ENCODE assay signal across 25 cellular contexts in the genomic region with DNA sequence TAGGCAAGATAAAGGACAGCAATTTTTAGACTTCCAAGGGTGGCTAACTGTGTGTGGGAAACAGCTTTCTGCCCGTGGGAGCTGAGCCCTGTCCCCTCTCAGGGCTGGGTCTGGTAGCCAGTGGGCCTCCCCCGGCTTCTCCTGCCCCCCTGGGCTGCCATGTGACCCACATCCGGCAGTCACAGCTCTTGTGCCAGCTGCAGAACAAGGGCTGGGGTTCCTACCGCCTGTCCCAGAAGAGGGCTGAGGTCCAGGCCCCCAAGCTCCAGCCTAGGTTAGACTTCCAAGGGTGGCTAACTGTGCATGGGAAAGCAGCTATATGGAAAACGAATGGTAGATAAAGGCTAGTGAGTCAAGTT. TPM values are rescaled to one million over a fixed set of nuclear protein-coding genes. Genes with fewer than 3 reads are reported as not detected.
DNase-seq lines count a peak whose midpoint lies in the region; ATAC-seq, FAIRE-seq and TF ChIP-seq lines count a peak whose summit lies in the region.
"Had no signal": no experiment of that assay in that cellular context is flagged by ENCODE, and none has a peak within 500 bp of the region (broad histone marks: within the 10 kb centered on the region; RNA-seq: fewer than 3 reads in every experiment).

No MANE protein-coding gene starts in this region.

- no peaks in the 10 kb centered on the region for H3K9me1 ChIP-seq in keratinocyte (ENCODE audit: control insufficient read depth, extremely low read depth, insufficient read depth, low read length)

- H3K27me3 Mint-ChIP-seq in CD4-positive, CD25-positive, alpha-beta regulatory T cell = no peaks in the 10 kb centered on the region
- H3K27me3 Mint-ChIP-seq in CD8-positive, alpha-beta memory T cell = peaks cover 6 to 22% of the 10 kb centered on the region in 2 donors

- H3K9me3 ChIP-seq in CD4-positive, CD25-positive, alpha-beta regulatory T cell (ENCODE audit: control insufficient read depth in 2 of 2, low read length in 2 of 2) = no peaks in the 10 kb centered on the region
- H3K9me3 ChIP-seq in keratinocyte (ENCODE audit: control insufficient read depth, low read depth, low read length) = no peaks in the 10 kb centered on the region
- H3K9me3 ChIP-seq in smooth muscle cell (replicated peaks; ENCODE audit: low read depth) = no peaks in the 10 kb centered on the region
- H3K9me3 ChIP-seq in CD8-positive, alpha-beta memory T cell (ENCODE audit: low read length) = no peaks in the 10 kb centered on the region
- H3K9me3 ChIP-seq: right lobe of liver had no signal

- H3K27me3 ChIP-seq in CD4-positive, CD25-positive, alpha-beta regulatory T cell (ENCODE audit: control insufficient read depth, insufficient read depth, low read length) = no peaks in the 10 kb centered on the region
- H3K27me3 ChIP-seq in keratinocyte (ENCODE audit: control insufficient read depth, extremely low read depth, insufficient read depth, low read length) (no peaks in the 10 kb centered on the region), smooth muscle cell (ENCODE audit: low read depth) (no peaks in the 10 kb centered on the region)
- H3K27me3 ChIP-seq in CD8-positive, alpha-beta memory T cell (ENCODE audit: insufficient read depth, low read length, poor library complexity, severe bottlenecking) = no peaks in the 10 kb centered on the region
- H3K27me3 ChIP-seq: brain microvascular endothelial cell, right lobe of liver had no signal

- H4K20me1 ChIP-seq in keratinocyte (ENCODE audit: control insufficient read depth, extremely low read depth, insufficient read depth, low read length) (no peaks in the 10 kb centered on the region), smooth muscle cell (ENCODE audit: low read depth) (no peaks in the 10 kb centered on the region)

- H3K4me1 ChIP-seq in CD4-positive, CD25-positive, alpha-beta regulatory T cell (ENCODE audit: control insufficient read depth, insufficient read depth, low read length, poor library complexity, severe bottlenecking) = peaks cover 19% of the 10 kb centered on the region
- H3K4me1 ChIP-seq in keratinocyte (ENCODE audit: control insufficient read depth, extremely low read depth, insufficient read depth, low read length) = peaks cover 20% of the 10 kb centered on the region
- H3K4me1 ChIP-seq in smooth muscle cell (ENCODE audit: low read depth) = no peaks in the 10 kb centered on the region
- H3K4me1 ChIP-seq in CD8-positive, alpha-beta memory T cell (ENCODE audit: insufficient read depth, low read length) = no peaks in the 10 kb centered on the region
- H3K4me1 ChIP-seq: right lobe of liver had no signal

- no peaks in the 10 kb centered on the region for H3F3A ChIP-seq in smooth muscle cell (ENCODE audit: low read depth)

- H3K79me2 ChIP-seq in keratinocyte (ENCODE audit: control insufficient read depth, insufficient read depth, low read length) (no peaks in the 10 kb centered on the region), smooth muscle cell (ENCODE audit: low read depth) (no peaks in the 10 kb centered on the region)

- no peak overlapping the region for H3K27ac ChIP-seq in CD4-positive, CD25-positive, alpha-beta regulatory T cell (ENCODE audit: insufficient read depth, low read length, poor library complexity, severe bottlenecking)
- peak overlapping the region; percentile 64 for H3K27ac ChIP-seq in keratinocyte (ENCODE audit: control insufficient read depth, insufficient read depth, low read length)
- H3K27ac ChIP-seq in smooth muscle cell (ENCODE audit: low read depth) = peak overlapping the region; percentile 58
- no peak overlapping the region for H3K27ac ChIP-seq in CD8-positive, alpha-beta memory T cell (ENCODE audit: low read depth, low read length)
- H3K27ac ChIP-seq: brain microvascular endothelial cell, coronary artery, HL-60, right lobe of liver had no signal

- H2AFZ ChIP-seq in keratinocyte (ENCODE audit: control insufficient read depth, low read length) = peak overlapping the region; percentile 63
- no peak overlapping the region for H2AFZ ChIP-seq in smooth muscle cell (ENCODE audit: low read depth)

- POLR2A ChIA-PET in CD8-positive, alpha-beta memory T cell (lab: Charles Lee) = no interaction called here

- CTCF ChIA-PET in CD8-positive, alpha-beta memory T cell (lab: Charles Lee) = interaction anchor here (1.0 to 1.2 kb wide), 3 partner anchors 8 to 40 kb away, joined by 3 read pairs; no protein-coding TSS in a partner anchor

- no peaks in the 10 kb centered on the region for H3K9me3 Mint-ChIP-seq in CD4-positive, CD25-positive, alpha-beta regulatory T cell
- no peaks in the 10 kb centered on the region for H3K9me3 Mint-ChIP-seq in CD8-positive, alpha-beta memory T cell
- H3K9me3 Mint-ChIP-seq: naive B cell; stimulated activated memory B cell treated with anti-CD40 and anti-IgM and Interleukin-4, amounts not matched to agents 10 μg/mL and 1 μg/mL and 100 μg/mL, for 72 hours; T-cell had no signal

- FAIRE-seq in keratinocyte (lab: Jason Lieb, UNC) = peak; percentile 23

- H3K4me1 Mint-ChIP-seq in CD4-positive, CD25-positive, alpha-beta regulatory T cell = peaks cover 0 to 26% (median 10%) of the 10 kb centered on the region in 4 donors
- peaks cover 0 to 5% (median 4%) of the 10 kb centered on the region in 3 donors for H3K4me1 Mint-ChIP-seq in CD8-positive, alpha-beta memory T cell
- H3K4me1 Mint-ChIP-seq: activated CD8-positive, alpha-beta memory T cell treated with anti-CD3 and anti-CD28 coated beads, Interleukin-2, amount 10 ng/mL, durations not matched to agents 7 days and 5 days; naive B cell had no signal

- ATAC-seq in CD4-positive, CD25-positive, alpha-beta regulatory T cell (ENCODE audit: low read depth in 2 of 2) = no peak
- no peak for ATAC-seq in HG03280 (IDR thresholded peaks at IDR 0.05; ENCODE audit: unreplicated experiment)
- ATAC-seq: activated CD8-positive, alpha-beta memory T cell treated with anti-CD3 and anti-CD28 coated beads, Interleukin-2, amount 10 ng/mL, durations not matched to agents 7 days and 5 days; stimulated activated memory B cell treated with anti-CD40 and anti-IgM and Interleukin-4, amounts not matched to agents 10 μg/mL and 1 μg/mL and 100 μg/mL, for 72 hours had no signal

- H3K9ac ChIP-seq in keratinocyte (ENCODE audit: control insufficient read depth, extremely low read depth, insufficient read depth, low read length) = peak overlapping the region; percentile 39
- H3K9ac ChIP-seq in smooth muscle cell (ENCODE audit: low read depth) = no peak overlapping the region

- H3K4me3 ChIP-seq in CD4-positive, CD25-positive, alpha-beta regulatory T cell (ENCODE audit: low read depth, low read length) = no peak overlapping the region
- H3K4me3 ChIP-seq in keratinocyte (ENCODE audit: control insufficient read depth in 2 of 3, extremely low read depth in 1 of 3, insufficient read depth in 2 of 3, low read depth in 1 of 3, low read length in 3 of 3) (peak overlapping the region in 1 of 3 experiments; percentile 19), smooth muscle cell (no peak overlapping the region)
- no peak overlapping the region for H3K4me3 ChIP-seq in CD8-positive, alpha-beta memory T cell (ENCODE audit: low read length)
- H3K4me3 ChIP-seq: coronary artery, lung, right lobe of liver had no signal

- peak overlapping the region; percentile 46 to 84 (median 82) for H3K27ac Mint-ChIP-seq in CD4-positive, CD25-positive, alpha-beta regulatory T cell
- no peak overlapping the region for H3K27ac Mint-ChIP-seq in CD8-positive, alpha-beta memory T cell
- H3K27ac Mint-ChIP-seq: activated CD8-positive, alpha-beta memory T cell treated with anti-CD3 and anti-CD28 coated beads, Interleukin-2, amount 10 ng/mL, durations not matched to agents 7 days and 5 days had no signal

- dilution Hi-C loops in keratinocyte (cut with MboI; ENCODE audit: extremely low pct_ligation_motif_present, low sequenced_read_pairs) = no loop called here

- peak overlapping the region in 1 of 4 donors; percentile 71 for H3K4me3 Mint-ChIP-seq in CD4-positive, CD25-positive, alpha-beta regulatory T cell
- no peak overlapping the region for H3K4me3 Mint-ChIP-seq in CD8-positive, alpha-beta memory T cell
- H3K4me3 Mint-ChIP-seq: activated CD8-positive, alpha-beta memory T cell treated with anti-CD3 and anti-CD28 coated beads, Interleukin-2, amount 10 ng/mL, durations not matched to agents 7 days and 5 days; naive B cell; stimulated activated memory B cell treated with anti-CD40 and anti-IgM and Interleukin-4, amounts not matched to agents 10 μg/mL and 1 μg/mL and 100 μg/mL, for 72 hours; T-cell had no signal

- H3K36me3 ChIP-seq in CD4-positive, CD25-positive, alpha-beta regulatory T cell (ENCODE audit: control insufficient read depth, insufficient read depth, low read length) = no peaks in the 10 kb centered on the region
- H3K36me3 ChIP-seq in keratinocyte (ENCODE audit: control insufficient read depth in 2 of 2, extremely low read depth in 1 of 2, insufficient read depth in 2 of 2, low read length in 2 of 2) = no peaks in the 10 kb centered on the region
- no peaks in the 10 kb centered on the region for H3K36me3 ChIP-seq in smooth muscle cell (ENCODE audit: low read depth)
- no peaks in the 10 kb centered on the region for H3K36me3 ChIP-seq in CD8-positive, alpha-beta memory T cell (ENCODE audit: insufficient read depth, low read length)
- H3K36me3 ChIP-seq: brain microvascular endothelial cell, right lobe of liver had no signal

- H3K4me2 ChIP-seq in keratinocyte (ENCODE audit: control insufficient read depth, extremely low read depth, insufficient read depth, low read depth, low read length) (peak overlapping the region; percentile 83), smooth muscle cell (no peak overlapping the region)

- no peaks in the 10 kb centered on the region for H3K36me3 Mint-ChIP-seq in CD4-positive, CD25-positive, alpha-beta regulatory T cell
- no peaks in the 10 kb centered on the region for H3K36me3 Mint-ChIP-seq in CD8-positive, alpha-beta memory T cell
- H3K36me3 Mint-ChIP-seq: activated CD8-positive, alpha-beta memory T cell treated with anti-CD3 and anti-CD28 coated beads, Interleukin-2, amount 10 ng/mL, durations not matched to agents 7 days and 5 days; naive B cell; stimulated activated memory B cell treated with anti-CD40 and anti-IgM and Interleukin-4, amounts not matched to agents 10 μg/mL and 1 μg/mL and 100 μg/mL, for 72 hours; T-cell had no signal

- no peak for DNase-seq in CD4-positive, CD25-positive, alpha-beta regulatory T cell
- DNase-seq in amygdala (lab: John Stamatoyannopoulos, UW) = peak in 33 of 56 donors; percentile 4 to 69 (median 30)
- DNase-seq in keratinocyte (ENCODE audit: low read depth, low spot score) = no peak
- no peak for DNase-seq in smooth muscle cell (lab: John Stamatoyannopoulos, UW; ENCODE audit: unreplicated experiment)
- DNase-seq in CD8-positive, alpha-beta memory T cell = no peak
- DNase-seq in T-helper 2 cell = no peak
- DNase-seq in NCI-H2171 (lab: John Stamatoyannopoulos, UW) = no peak
- DNase-seq: activated CD4-positive, alpha-beta T cell treated with anti-CD3 and anti-CD28 coated beads for 48 hours; activated CD8-positive, alpha-beta memory T cell treated with anti-CD3 and anti-CD28 coated beads, Interleukin-2, amount 10 ng/mL, durations not matched to agents 7 days and 5 days; brain microvascular endothelial cell; IMR-90; naive B cell; NCI-H146; right lobe of liver; SHP77 treated with DMSO at 0.1 percent for 48 hours; T-cell had no signal

- no peak for TF ChIP-seq CTCF in keratinocyte (optimal IDR thresholded peaks at IDR 0.05 in 1 of 3, IDR thresholded peaks at IDR 0.05 in 1 of 3, conservative IDR thresholded peaks at IDR 0.05 in 1 of 3; ENCODE audit: extremely low read depth in 1 of 3, insufficient read depth in 2 of 3, low read length in 3 of 3)
- no peak for TF ChIP-seq CTCF in smooth muscle cell (IDR thresholded peaks at IDR 0.05; ENCODE audit: borderline replicate concordance, insufficient read depth, poor library complexity, severe bottlenecking)

- WGBS in smooth muscle cell (ENCODE audit: low lambda C conversion rate) = 85% methylated on average over 5 of the region's 5 CpGs

RNA-seq across cellular contexts. Expression of a gene that starts 6.1 kb away (rescaled TPM):
- not detected for total RNA-seq in CD4-positive, CD25-positive, alpha-beta regulatory T cell
- not detected for polyA plus RNA-seq in CD4-positive, CD25-positive, alpha-beta regulatory T cell
- polyA plus RNA-seq in keratinocyte = 0.40 to 4.8 TPM (median 0.87 TPM) in 3 replicates
- 4.0 TPM for polyA plus RNA-seq in keratinocyte (2011; ENCODE audit: low read depth)
- 2.4 and 3.9 TPM in 2 replicates for polyA plus RNA-seq in keratinocyte (2011; cell fraction: cytosol; rRNA removed)
- polyA plus RNA-seq in keratinocyte (2011; cell fraction: nucleus; rRNA removed) = 1.4 and 2.1 TPM in 2 replicates
- polyA plus RNA-seq in keratinocyte (2012; ENCODE audit: low replicate concordance) = 2.0 and 15.0 TPM in 2 replicates
- polyA minus RNA-seq in keratinocyte = 0.76 TPM in 1 of 3 replicates, not detected in the others
- not detected for polyA minus RNA-seq in keratinocyte (2011; cell fraction: cytosol; rRNA and poly(A)+ RNA removed)
- not detected in 2 replicates for polyA minus RNA-seq in keratinocyte (2011; cell fraction: nucleus; rRNA and poly(A)+ RNA removed)
- not detected in 2 replicates for total RNA-seq in smooth muscle cell
- 1.2 TPM in 1 of 2 replicates, not detected in the other for polyA plus RNA-seq in smooth muscle cell
- total RNA-seq in CD8-positive, alpha-beta memory T cell = not detected
- not detected for polyA plus RNA-seq in CD8-positive, alpha-beta memory T cell
- total RNA-seq: activated CD8-positive, alpha-beta memory T cell treated with anti-CD3 and anti-CD28 coated beads, Interleukin-2, amount 10 ng/mL, durations not matched to agents 7 days and 5 days; endothelial cell of umbilical vein; fibroblast of villous mesenchyme; IMR-90; kidney epithelial cell; lung; osteocyte; right lobe of liver; T-cell had no signal
- polyA plus RNA-seq: endothelial cell of umbilical vein, IMR-90, lung had no signal

RNA-seq across cellular contexts. Expression of a gene that starts 16.2 kb away (rescaled TPM):
- 2.1 TPM for total RNA-seq in CD4-positive, CD25-positive, alpha-beta regulatory T cell
- under 1 TPM; 0.35 to 0.62 (median 0.49) TPM for polyA plus RNA-seq in CD4-positive, CD25-positive, alpha-beta regulatory T cell
- polyA plus RNA-seq in keratinocyte (0.95 to 2.3 TPM (median 1.6 TPM) in 3 replicates), smooth muscle cell (0.54 and 0.73 TPM in 2 replicates)
- polyA plus RNA-seq in keratinocyte (2011; ENCODE audit: low read depth) = 5.9 TPM
- polyA plus RNA-seq in keratinocyte (2011; cell fraction: cytosol; rRNA removed) = 0.95 and 1.3 TPM in 2 replicates
- 11.3 and 11.7 TPM in 2 replicates for polyA plus RNA-seq in keratinocyte (2011; cell fraction: nucleus; rRNA removed)
- polyA plus RNA-seq in keratinocyte (2012; ENCODE audit: low replicate concordance) = 1.2 and 8.8 TPM in 2 replicates
- polyA minus RNA-seq in keratinocyte = 0.66 to 1.2 TPM (median 0.80 TPM) in 3 replicates
- not detected for polyA minus RNA-seq in keratinocyte (2011; cell fraction: cytosol; rRNA and poly(A)+ RNA removed)
- 1.3 and 1.8 TPM in 2 replicates for polyA minus RNA-seq in keratinocyte (2011; cell fraction: nucleus; rRNA and poly(A)+ RNA removed)
- 0.04 and 0.36 TPM in 2 replicates for total RNA-seq in smooth muscle cell
- under 1 TPM; 0.13 to 0.18 TPM for total RNA-seq in CD8-positive, alpha-beta memory T cell
- not detected for polyA plus RNA-seq in CD8-positive, alpha-beta memory T cell

RNA-seq across cellular contexts. Expression of a gene that starts 29.6 kb away (rescaled TPM):
- total RNA-seq in CD4-positive, CD25-positive, alpha-beta regulatory T cell = 2,625 TPM
- polyA plus RNA-seq in CD4-positive, CD25-positive, alpha-beta regulatory T cell = 1,000 to 10,000 TPM; 1,357 to 1,617 (median 1,453) TPM
- polyA plus RNA-seq in keratinocyte = 236 to 308 TPM (median 272 TPM) in 3 replicates
- 1,255 TPM for polyA plus RNA-seq in keratinocyte (2011; ENCODE audit: low read depth)
- polyA plus RNA-seq in keratinocyte (2011; cell fraction: cytosol; rRNA removed) = 367 and 580 TPM in 2 replicates
- polyA plus RNA-seq in keratinocyte (2011; cell fraction: nucleus; rRNA removed) = 378 and 447 TPM in 2 replicates
- 695 and 2,008 TPM in 2 replicates for polyA plus RNA-seq in keratinocyte (2012; ENCODE audit: low replicate concordance)
- polyA minus RNA-seq in keratinocyte = 71.7 to 141 TPM (median 108 TPM) in 3 replicates
- polyA minus RNA-seq in keratinocyte (2011; cell fraction: cytosol; rRNA and poly(A)+ RNA removed) = 100 TPM
- 71.1 and 103 TPM in 2 replicates for polyA minus RNA-seq in keratinocyte (2011; cell fraction: nucleus; rRNA and poly(A)+ RNA removed)
- 300 and 360 TPM in 2 replicates for total RNA-seq in smooth muscle cell
- 1,301 and 1,372 TPM in 2 replicates for polyA plus RNA-seq in smooth muscle cell
- 1,000 to 10,000 TPM; 1,446 to 1,504 TPM for total RNA-seq in CD8-positive, alpha-beta memory T cell
- polyA plus RNA-seq in CD8-positive, alpha-beta memory T cell = 1,526 TPM

Comparison
In these comparisons a context has a peak if more than half of its experiments do, and no peak if none do; other contexts are left out.
1. DNase-seq: peak in amygdala (33 of 56); none in CD4-positive, CD25-positive, alpha-beta regulatory T cell (0 of 3), keratinocyte (single experiment), smooth muscle cell (single experiment), CD8-positive, alpha-beta memory T cell (0 of 5), T-helper 2 cell (0 of 5) and NCI-H2171 (single experiment).
2. H3K27ac ChIP-seq: peak in keratinocyte (single experiment) and smooth muscle cell (single experiment); none in CD4-positive, CD25-positive, alpha-beta regulatory T cell (single experiment) and CD8-positive, alpha-beta memory T cell (single experiment).
3. H3K27ac Mint-ChIP-seq: peak in CD4-positive, CD25-positive, alpha-beta regulatory T cell (3 of 3); none in CD8-positive, alpha-beta memory T cell (0 of 8).